ENCODE assay signal across 7 cellular contexts in genomic region chr17:77137886-77138285, GRCh38. TPM values are rescaled to one million over a fixed set of nuclear protein-coding genes. Genes with fewer than 3 reads are reported as not detected.
DNase-seq lines count a peak whose midpoint lies in the region; ATAC-seq and TF ChIP-seq lines count a peak whose summit lies in the region.
"Not testable (repeated sequence)": the region's sequence is repeated elsewhere in the genome, so short reads cannot be mapped to it uniquely, and the experiment has no call there.

No MANE protein-coding gene starts in this region.

- not testable (repeated sequence) for H3K9ac ChIP-seq in fibroblast of lung (ENCODE audit: insufficient read depth, low read length)
- H3K9ac ChIP-seq in mesenchymal stem cell (ENCODE audit: low read length), result peak overlapping the region; percentile 15

- H4K8ac ChIP-seq in mesenchymal stem cell (ENCODE audit: low read length), result not testable (repeated sequence)

- peaks cover 36% of the 10 kb centered on the region for H3K36me3 Mint-ChIP-seq in activated CD8-positive, alpha-beta T cell treated with anti-CD3 and anti-CD28 coated beads for 36 hours (ENCODE audit: low read depth)
- H3K36me3 Mint-ChIP-seq in activated naive CD8-positive, alpha-beta T cell, result not testable (repeated sequence)

- H3K4me2 ChIP-seq in fibroblast of lung (ENCODE audit: extremely low read depth, insufficient read depth, low read length); mesenchymal stem cell (ENCODE audit: low read length, poor library complexity, severe bottlenecking): not testable (repeated sequence)

- not testable (repeated sequence) for H3K14ac ChIP-seq in mesenchymal stem cell (ENCODE audit: low read length in 2 of 2)

- not testable (repeated sequence) for H3K79me1 ChIP-seq in mesenchymal stem cell (replicated peaks; ENCODE audit: low read length, poor library complexity, severe bottlenecking)

- not testable (repeated sequence) for H2AFZ ChIP-seq in fibroblast of lung (ENCODE audit: low read length); mesenchymal stem cell (ENCODE audit: low read depth, low read length)

- WGBS in mesenchymal stem cell, result 26% methylated on average over 3 of the region's 3 CpGs

- peaks cover 63% of the 10 kb centered on the region for H3K4me1 ChIP-seq in SJSA1 (replicated peaks)
- H3K4me1 ChIP-seq in fibroblast of lung (ENCODE audit: control insufficient read depth, extremely low read depth, insufficient read depth, low read length), result not testable (repeated sequence)
- peaks cover 14% of the 10 kb centered on the region for H3K4me1 ChIP-seq in mesenchymal stem cell (ENCODE audit: control insufficient read depth, insufficient read depth, low read depth, low read length)

- peak overlapping the region in 1 of 2 experiments; percentile 63 for H2BK12ac ChIP-seq in mesenchymal stem cell (ENCODE audit: low read length in 2 of 2)

- DNase-seq in HT1080 (ENCODE audit: low read depth), result peak; percentile 88
- peak; percentile 86 to 96 for DNase-seq in SJSA1 (ENCODE audit: low read depth in 1 of 2, low spot score in 2 of 2)
- DNase-seq in activated CD8-positive, alpha-beta T cell treated with anti-CD3 and anti-CD28 coated beads for 36 hours, result peak; percentile 77
- peak; percentile 50 to 64 for DNase-seq in fibroblast of lung (ENCODE audit: low read depth in 2 of 2)
- peak; percentile 52 for DNase-seq in mesenchymal stem cell
- peak; percentile 44 to 48 for DNase-seq in stimulated activated CD4-positive, alpha-beta T cell treated with anti-CD3 and anti-CD28 coated beads, Interleukin-2, amount 100 ng/mL, for 24 hours

- not testable (repeated sequence) for TF ChIP-seq CTCF in activated CD8-positive, alpha-beta T cell treated with anti-CD3 and anti-CD28 coated beads for 36 hours (IDR thresholded peaks at IDR 0.05); fibroblast of lung (conservative IDR thresholded peaks at IDR 0.05 in 1 of 2, IDR thresholded peaks at IDR 0.05 in 1 of 2; ENCODE audit: low read depth in 1 of 2, low read length in 2 of 2)

- H4K91ac ChIP-seq in mesenchymal stem cell (ENCODE audit: low read length), result not testable (repeated sequence)

- POLR2A ChIA-PET in activated CD8-positive, alpha-beta T cell treated with anti-CD3 and anti-CD28 coated beads for 36 hours (lab: Charles Lee), result interaction anchor here (0.6 to 4.2 kb wide), 6 partner anchors 9 to 51 kb away, joined by 3 to 39 read pairs (median 4); no protein-coding TSS in a partner anchor

- not testable (repeated sequence) for H3K23ac ChIP-seq in mesenchymal stem cell (ENCODE audit: low read length in 2 of 2)

- not testable (repeated sequence) for H3K4me3 ChIP-seq in SJSA1; fibroblast of lung (replicated peaks in 1 of 4; ENCODE audit: control extremely low read depth in 1 of 4, insufficient read depth in 1 of 4, low read depth in 3 of 4, low read length in 4 of 4); mesenchymal stem cell (ENCODE audit: insufficient read depth in 1 of 2, low read depth in 1 of 2, low read length in 2 of 2)

- H3K27me3 ChIP-seq in SJSA1 (replicated peaks); fibroblast of lung (ENCODE audit: control insufficient read depth, insufficient read depth, low read length); mesenchymal stem cell (ENCODE audit: control insufficient read depth in 1 of 2, insufficient read depth in 1 of 2, low read length in 2 of 2): not testable (repeated sequence)

- H3K9me3 ChIP-seq in SJSA1 (replicated peaks) (peaks cover 14% of the 10 kb centered on the region), mesenchymal stem cell (ENCODE audit: control insufficient read depth, low read length) (peaks cover 23% of the 10 kb centered on the region)
- H3K9me3 ChIP-seq in fibroblast of lung (ENCODE audit: control insufficient read depth, insufficient read depth, low read depth, low read length), result not testable (repeated sequence)

- H3K9me3 Mint-ChIP-seq in activated CD8-positive, alpha-beta T cell treated with anti-CD3 and anti-CD28 coated beads for 36 hours, result peaks cover 18% of the 10 kb centered on the region
- not testable (repeated sequence) for H3K9me3 Mint-ChIP-seq in activated naive CD8-positive, alpha-beta T cell (ENCODE audit: low read depth)

- H2BK5ac ChIP-seq in mesenchymal stem cell (ENCODE audit: low read depth, low read length, poor library complexity, severe bottlenecking), result not testable (repeated sequence)

- H3K4me3 Mint-ChIP-seq in activated CD8-positive, alpha-beta T cell treated with anti-CD3 and anti-CD28 coated beads for 36 hours, result not testable (repeated sequence)
- peak overlapping the region; percentile 69 for H3K4me3 Mint-ChIP-seq in activated naive CD8-positive, alpha-beta T cell

- H3K36me3 ChIP-seq in SJSA1, result peaks cover 34% of the 10 kb centered on the region
- not testable (repeated sequence) for H3K36me3 ChIP-seq in fibroblast of lung (ENCODE audit: control insufficient read depth, insufficient read depth, low read length); mesenchymal stem cell (ENCODE audit: control insufficient read depth in 1 of 2, insufficient read depth in 2 of 2, low read depth in 1 of 2, low read length in 2 of 2)

- not testable (repeated sequence) for H4K20me1 ChIP-seq in fibroblast of lung (ENCODE audit: control insufficient read depth, extremely low read depth, insufficient read depth, low read length)

- H3K27me3 Mint-ChIP-seq in activated CD8-positive, alpha-beta T cell treated with anti-CD3 and anti-CD28 coated beads for 36 hours; activated naive CD8-positive, alpha-beta T cell: not testable (repeated sequence)

- not testable (repeated sequence) for ATAC-seq in activated CD8-positive, alpha-beta T cell treated with anti-CD3 and anti-CD28 coated beads for 36 hours

- not testable (repeated sequence) for H2BK120ac ChIP-seq in mesenchymal stem cell (ENCODE audit: low read depth, low read length)

- CTCF ChIA-PET in activated CD8-positive, alpha-beta T cell treated with anti-CD3 and anti-CD28 coated beads for 36 hours (lab: Charles Lee), result interaction anchor here (1.1 to 4.1 kb wide), 3 partner anchors 9 to 54 kb away, joined by 3 to 22 read pairs (median 10); no protein-coding TSS in a partner anchor

- not testable (repeated sequence) for H2AK5ac ChIP-seq in mesenchymal stem cell (ENCODE audit: low read length, severe bottlenecking)

- intact Hi-C loops in activated CD8-positive, alpha-beta T cell treated with anti-CD3 and anti-CD28 coated beads for 36 hours (cut with micrococcal nuclease), result not testable (repeated sequence)

- H2BK15ac ChIP-seq in mesenchymal stem cell (ENCODE audit: low read depth, poor library complexity, severe bottlenecking), result not testable (repeated sequence)

- peaks cover 15% of the 10 kb centered on the region for H3K79me2 ChIP-seq in fibroblast of lung (ENCODE audit: control insufficient read depth, insufficient read depth, low read length)

- not testable (repeated sequence) for H3K4ac ChIP-seq in mesenchymal stem cell (ENCODE audit: low read depth in 1 of 2, low read length in 2 of 2)

- H3K18ac ChIP-seq in mesenchymal stem cell (ENCODE audit: low read depth in 1 of 2, low read length in 2 of 2), result not testable (repeated sequence)

- H3K4me1 Mint-ChIP-seq in activated CD8-positive, alpha-beta T cell treated with anti-CD3 and anti-CD28 coated beads for 36 hours (ENCODE audit: low read depth), result peaks cover 35% of the 10 kb centered on the region
- H3K4me1 Mint-ChIP-seq in activated naive CD8-positive, alpha-beta T cell (ENCODE audit: low read depth), result peaks cover 39% of the 10 kb centered on the region

- peak overlapping the region; percentile 82 for H3K27ac Mint-ChIP-seq in activated CD8-positive, alpha-beta T cell treated with anti-CD3 and anti-CD28 coated beads for 36 hours
- peak overlapping the region; percentile 64 for H3K27ac Mint-ChIP-seq in activated naive CD8-positive, alpha-beta T cell

- H3K27ac ChIP-seq in SJSA1 (peak overlapping the region; percentile 98), mesenchymal stem cell (ENCODE audit: low read length, poor library complexity, severe bottlenecking) (peak overlapping the region; percentile 19)
- H3K27ac ChIP-seq in fibroblast of lung (ENCODE audit: insufficient read depth, low read length), result not testable (repeated sequence)

RNA-seq across cellular contexts. Expression of gene SEC14L1, which starts 2.9 kb away (rescaled TPM):
- total RNA-seq in HT1080 (2014; rRNA removed; shearing (Covaris generic)), result 27.6 and 30.6 TPM in 2 replicates
- polyA plus RNA-seq in HT1080 (2015; cell fraction: cytosol; rRNA removed), result 34.7 and 34.8 TPM in 2 replicates
- 24.7 and 29.0 TPM in 2 replicates for polyA plus RNA-seq in HT1080 (2015; cell fraction: nucleus; rRNA removed)
- total RNA-seq in SJSA1 (2014; rRNA removed; shearing (Covaris generic)), result 31.5 and 76.0 TPM in 2 replicates
- 10 to 100 TPM; 79.7 to 91.6 TPM for total RNA-seq in activated CD8-positive, alpha-beta T cell treated with anti-CD3 and anti-CD28 coated beads for 36 hours
- total RNA-seq in fibroblast of lung, result 31.6 and 32.9 TPM in 2 replicates
- polyA plus RNA-seq in fibroblast of lung, result 21.1 and 25.1 TPM in 2 replicates
- 31.9 and 33.5 TPM in 2 replicates for polyA plus RNA-seq in fibroblast of lung (2012)
- 29.8 and 40.5 TPM in 2 replicates for polyA minus RNA-seq in fibroblast of lung (ENCODE audit: low replicate concordance)
- polyA plus RNA-seq in mesenchymal stem cell (2013, experiment 1 of 2), result 101 TPM
- 107 TPM for polyA plus RNA-seq in mesenchymal stem cell (2013, experiment 2 of 2)
